Comparison of ENCODE assay signal across 9 cellular contexts in the genomic region with DNA sequence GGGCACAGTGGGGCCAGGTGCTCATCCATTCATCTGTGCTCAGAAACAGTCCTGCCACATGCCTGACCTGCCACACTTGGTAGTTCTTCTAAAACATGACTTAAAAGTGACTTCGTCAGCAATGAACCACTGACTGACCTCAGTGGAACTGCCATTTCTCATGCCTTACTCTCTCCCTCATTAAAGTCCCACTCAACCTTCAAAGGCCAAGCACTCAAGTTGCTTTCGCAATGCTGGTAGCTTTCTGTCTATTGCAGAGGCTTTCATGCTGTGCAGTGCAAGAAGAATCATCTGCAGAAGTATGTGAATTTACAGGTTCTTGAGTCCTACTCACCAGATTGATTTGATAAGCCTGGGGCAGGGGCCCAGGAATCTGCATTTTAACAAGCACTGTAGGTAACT. TPM values are rescaled to one million over a fixed set of nuclear protein-coding genes. Genes with fewer than 3 reads are reported as not detected.
DNase-seq lines count a peak whose midpoint lies in the region; ATAC-seq, FAIRE-seq and TF ChIP-seq lines count a peak whose summit lies in the region.
"Had no signal": no experiment of that assay in that cellular context is flagged by ENCODE, and none has a peak within 500 bp of the region (broad histone marks: within the 10 kb centered on the region; RNA-seq: fewer than 3 reads in every experiment).

No MANE protein-coding gene starts in this region.

- TF ChIP-seq RAD21 in K562 (CRISPR knock-in tag; conservative IDR thresholded peaks at IDR 0.05 in 1 of 2, IDR thresholded peaks at IDR 0.05 in 1 of 2), result no peak

- no peaks in the 10 kb centered on the region for H3K9me3 Mint-ChIP-seq in CD8-positive, alpha-beta T cell

- peaks cover 12% of the 10 kb centered on the region for H4K20me1 ChIP-seq in K562 (replicated peaks; ENCODE audit: control insufficient read depth, insufficient read depth, low read length)

- DNase-seq in CD8-positive, alpha-beta T cell, result no peak
- DNase-seq in K562 (ENCODE audit: extremely low read depth in 1 of 4, low spot score in 3 of 4) (no peak), omental fat pad (ENCODE audit: low spot score) (peak; percentile 20), COR-L47 (lab: John Stamatoyannopoulos, UW) (no peak), psoas muscle (no peak), DMS53 treated with DMSO at 0.1 percent for 48 hours (lab: John Stamatoyannopoulos, UW; ENCODE audit: unreplicated experiment) (no peak)
- no peak for DNase-seq in activated CD4-positive, alpha-beta T cell treated with anti-CD3 and anti-CD28 coated beads, Interleukin-2, amount 50 U/mL, for 1 hour
- DNase-seq: MG63 had no signal

- no peaks in the 10 kb centered on the region for H3K36me3 ChIP-seq in CD8-positive, alpha-beta T cell (ENCODE audit: insufficient read depth, low read length)
- no peaks in the 10 kb centered on the region for H3K36me3 ChIP-seq in K562 (ENCODE audit: control insufficient read depth, insufficient read depth, low read length)
- H3K36me3 ChIP-seq in psoas muscle (ENCODE audit: insufficient read depth in 1 of 2, low read depth in 1 of 2), result no peaks in the 10 kb centered on the region

- H3K79me2 ChIP-seq in K562 (ENCODE audit: control insufficient read depth, insufficient read depth, low read length), result peaks cover 46% of the 10 kb centered on the region

- peak overlapping the region; percentile 44 for H3K4me3 Mint-ChIP-seq in CD8-positive, alpha-beta T cell

- POLR2A ChIA-PET in CD8-positive, alpha-beta T cell (lab: Charles Lee), result interaction anchor here (1.1 to 3.1 kb wide), 5 partner anchors 9 to 24 kb away, joined by 3 to 12 read pairs (median 8); a partner anchor contains a TSS
- POLR2A ChIA-PET in K562 (lab: Yijun Ruan, JAX), result interaction anchor here (1.6 kb wide), 1 partner anchor 11 kb away, joined by 4 read pairs; no protein-coding TSS in a partner anchor

- H3K4me1 Mint-ChIP-seq in CD8-positive, alpha-beta T cell (ENCODE audit: low read depth), result peaks cover 89% of the 10 kb centered on the region

- no peak overlapping the region for H3K9ac ChIP-seq in K562 (ENCODE audit: insufficient read depth in 1 of 2, low read depth in 2 of 2, low read length in 2 of 2)

- no peak overlapping the region for H3K4me2 ChIP-seq in K562 (ENCODE audit: insufficient read depth, low read length)

- H3K36me3 Mint-ChIP-seq in CD8-positive, alpha-beta T cell, result peaks cover 15% of the 10 kb centered on the region

- CTCF ChIA-PET in CD8-positive, alpha-beta T cell (lab: Charles Lee), result interaction anchor here (0.9 to 1.3 kb wide), 3 partner anchors 13 to 62 kb away, joined by 3 read pairs; no protein-coding TSS in a partner anchor
- CTCF ChIA-PET in K562 (lab: Yijun Ruan, JAX; ENCODE audit: low intra/inter-chr PET ratio), result no interaction called here

- FAIRE-seq in K562 (lab: Jason Lieb, UNC), result no peak

- BruUV-seq in K562 (replicated peaks; lab: Mats Ljungman, UMichigan), result no TSS peak

- no peak for TF ChIP-seq POLR2A in K562 (conservative IDR thresholded peaks at IDR 0.05)

- ATAC-seq in CD8-positive, alpha-beta T cell, result peak; percentile 29
- ATAC-seq in HG03378 (IDR thresholded peaks at IDR 0.05; ENCODE audit: unreplicated experiment) (peak; percentile 20), K562 (no peak), omental fat pad (ENCODE audit: low FRiP score) (no peak), psoas muscle (no peak)

- H3K9me3 ChIP-seq in CD8-positive, alpha-beta T cell (ENCODE audit: low read length), result no peaks in the 10 kb centered on the region
- H3K9me3 ChIP-seq in K562 (replicated peaks; ENCODE audit: control insufficient read depth, insufficient read depth, low read depth, low read length) (no peaks in the 10 kb centered on the region), psoas muscle (no peaks in the 10 kb centered on the region)
- H3K9me3 ChIP-seq: MG63 had no signal

- peak overlapping the region; percentile 34 for H3K4me3 ChIP-seq in CD8-positive, alpha-beta T cell (ENCODE audit: low read depth, low read length)
- H3K4me3 ChIP-seq in K562, result no peak overlapping the region
- no peak overlapping the region for H3K4me3 ChIP-seq in psoas muscle
- H3K4me3 ChIP-seq: MG63 had no signal

- intact Hi-C loops in CD8-positive, alpha-beta T cell (cut with DNase I, micrococcal nuclease), result no loop called here
- intact Hi-C loops in K562 (cut with micrococcal nuclease) (no loop called here), psoas muscle (cut with DNase I) (no loop called here)

- no peak for TF ChIP-seq EP300 in K562 (IDR thresholded peaks at IDR 0.05; ENCODE audit: low read length)

- H3K4me1 ChIP-seq in CD8-positive, alpha-beta T cell (ENCODE audit: insufficient read depth, low read length), result peaks cover 89% of the 10 kb centered on the region
- peaks cover 7 to 9% of the 10 kb centered on the region in 2 experiments; a peak in 3 of 5 replicates for H3K4me1 ChIP-seq in K562 (replicated peaks in 1 of 2; ENCODE audit: control insufficient read depth in 2 of 2, insufficient read depth in 2 of 2, low read length in 2 of 2)
- H3K4me1 ChIP-seq in psoas muscle, result peaks cover 81% of the 10 kb centered on the region

- in situ Hi-C loops in K562 (cut with MboI), result no loop called here

- no peaks in the 10 kb centered on the region for H3K27me3 Mint-ChIP-seq in CD8-positive, alpha-beta T cell (ENCODE audit: low read depth)

- TF ChIP-seq CTCF in CD8-positive, alpha-beta T cell (IDR thresholded peaks at IDR 0.05), result no peak
- no peak for TF ChIP-seq CTCF in K562 (IDR thresholded peaks at IDR 0.05 in 2 of 3, conservative IDR thresholded peaks at IDR 0.05 in 1 of 3; ENCODE audit: insufficient read depth in 2 of 3, low read depth in 1 of 3, low read length in 3 of 3)
- no peak for TF ChIP-seq CTCF in omental fat pad (IDR thresholded peaks at IDR 0.05)
- TF ChIP-seq CTCF in psoas muscle (IDR thresholded peaks at IDR 0.05), result no peak

- peak overlapping the region; percentile 76 for H3K27ac Mint-ChIP-seq in CD8-positive, alpha-beta T cell

- 92% methylated on average over 2 of the region's 2 CpGs for WGBS in K562 (ENCODE audit: insufficient coverage, low coverage, missing lambda C conversion rate)
- WGBS in psoas muscle, 3 donors, result 86 to 98% (median 95%) methylated on average over 2 of the region's 2 CpGs

- no peak overlapping the region for H2AFZ ChIP-seq in K562 (ENCODE audit: low read depth, low read length)

- no peaks in the 10 kb centered on the region for H3K9me1 ChIP-seq in K562 (ENCODE audit: control insufficient read depth, insufficient read depth, low read length)

- H3K27me3 ChIP-seq in CD8-positive, alpha-beta T cell (ENCODE audit: insufficient read depth, low read length), result no peaks in the 10 kb centered on the region
- H3K27me3 ChIP-seq in K562 (ENCODE audit: control insufficient read depth in 2 of 2, insufficient read depth in 2 of 2, low read length in 2 of 2) (no peaks in the 10 kb centered on the region), psoas muscle (ENCODE audit: insufficient read depth in 3 of 3, low read length in 2 of 3) (no peaks in the 10 kb centered on the region)
- H3K27me3 ChIP-seq: MG63 had no signal

- peak overlapping the region; percentile 21 for H3K27ac ChIP-seq in CD8-positive, alpha-beta T cell (ENCODE audit: low read depth, low read length)
- H3K27ac ChIP-seq in K562 (ENCODE audit: extremely low read depth, low read depth, low read length), result no peak overlapping the region
- H3K27ac ChIP-seq in psoas muscle, result no peak overlapping the region

TF ChIP-seq in K562, 482 proteins besides CTCF, POLR2A, EP300 and RAD21:
- TF ChIP-seq CEBPG (CRISPR knock-in tag; IDR thresholded peaks at IDR 0.05) (peak; percentile 43; the same call in 1 of the 2 replicates), CEBPG (tag; conservative IDR thresholded peaks at IDR 0.05 in 1 of 2, IDR thresholded peaks at IDR 0.05 in 1 of 2) (peak in 1 of 2 experiments; percentile 27; a peak in 1 of 4 replicates), NUFIP1 (IDR thresholded peaks at IDR 0.05; ENCODE audit: partially characterized antibody) (no peak), CEBPB (tag; IDR thresholded peaks at IDR 0.05) (peak; percentile 77)

RNA-seq across cellular contexts. Expression of a gene that starts 23.9 kb away (rescaled TPM):
- 100 to 1,000 TPM; 139 to 140 TPM for total RNA-seq in CD8-positive, alpha-beta T cell
- total RNA-seq in K562 (2011; cell fraction: chromatin; rRNA removed; ENCODE audit: low replicate concordance), result 14.7 and 14.9 TPM in 2 replicates
- total RNA-seq in K562 (2011; cell fraction: nucleolus; rRNA removed), result 17.9 and 22.7 TPM in 2 replicates
- total RNA-seq in K562 (2011; cell fraction: nucleoplasm; rRNA removed), result 32.8 and 52.0 TPM in 2 replicates
- total RNA-seq in K562 (2014; rRNA removed), result 7.1 and 8.7 TPM in 2 replicates
- 4.4 and 4.8 TPM in 2 replicates for total RNA-seq in K562 (2014; rRNA removed; fragmentation: Illumina TruSeq; extraction: Trizol)
- total RNA-seq in K562 (2015; rRNA removed; fragmentation: Illumina TruSeq; extraction: Trizol), result 3.7 and 4.1 TPM in 2 replicates
- total RNA-seq in K562 (2021), result 22.0 and 26.8 TPM in 2 replicates
- 9.6 and 10.1 TPM in 2 replicates for polyA plus RNA-seq in K562 (2011; rRNA removed)
- 13.7 and 14.3 TPM in 2 replicates for polyA plus RNA-seq in K562 (2011; cell fraction: cytosol; rRNA removed)
- polyA plus RNA-seq in K562 (2011; cell fraction: nucleus; rRNA removed), result 5.3 and 6.6 TPM in 2 replicates
- polyA plus RNA-seq in K562 (2012), result 16.9 and 32.7 TPM in 2 replicates
- 21.4 and 23.8 TPM in 2 replicates for polyA plus RNA-seq in K562 (2014; fragmentation: Illumina TruSeq; extraction: Trizol)
- polyA plus RNA-seq in K562 (2014; fragmentation: Nextera tagmentation; extraction: Ambion mirVana), result 1 to 10 TPM; 5.2 to 6.0 TPM
- 10.7 and 13.2 TPM in 2 replicates for polyA plus RNA-seq in K562 (2014; rRNA removed)
- polyA minus RNA-seq in K562 (2011; rRNA and poly(A)+ RNA removed), result 16.0 and 18.9 TPM in 2 replicates
- 15.1 and 15.4 TPM in 2 replicates for polyA minus RNA-seq in K562 (2011; cell fraction: cytosol; rRNA and poly(A)+ RNA removed)
- 3.9 and 4.0 TPM in 2 replicates for polyA minus RNA-seq in K562 (2011; cell fraction: nucleus; rRNA and poly(A)+ RNA removed)
- 100 to 1,000 TPM in 1 of 4 donors, 10 to 100 TPM in 3; 52.5 to 113 (median 72.1) TPM for total RNA-seq in omental fat pad
- 10 to 100 TPM; 22.3 to 28.1 (median 24.4) TPM for total RNA-seq in psoas muscle
- polyA plus RNA-seq in psoas muscle, result 10 to 100 TPM; 13.0 to 21.9 (median 17.8) TPM

Comparison
In these comparisons a context has a peak if more than half of its experiments do, and no peak if none do; other contexts are left out.
1. ATAC-seq: peak in CD8-positive, alpha-beta T cell (single experiment) and HG03378 (single experiment); none in K562 (single experiment), omental fat pad (single experiment) and psoas muscle (0 of 4).